23 cellular contexts compared by ENCODE assay signal in the genomic region with DNA sequence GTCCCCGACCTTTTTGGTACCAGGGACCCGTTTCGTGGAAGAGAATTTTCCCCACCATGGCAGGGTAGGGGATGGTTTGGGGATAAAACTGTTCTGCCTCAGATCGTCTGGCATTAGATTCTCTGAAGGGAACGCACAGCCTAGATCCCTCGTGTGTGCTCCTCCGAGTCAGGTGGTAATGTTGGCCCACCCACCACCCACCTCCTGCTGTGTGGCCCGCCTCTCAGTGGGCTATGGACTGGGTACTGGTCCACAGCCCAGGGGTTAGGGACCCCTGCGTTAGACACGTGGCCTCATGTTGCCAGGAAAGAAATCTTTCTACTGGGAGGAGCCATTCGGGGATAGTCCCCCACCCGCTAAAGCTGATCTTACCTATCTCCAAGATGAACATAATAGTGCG.
"Had no signal": no experiment of that assay in that cellular context is flagged by ENCODE, and none has a peak within 500 bp of the region (broad histone marks: within the 10 kb centered on the region; RNA-seq: fewer than 3 reads in every experiment).

No MANE protein-coding gene starts in this region.

- H3K27me3 Mint-ChIP-seq: activated naive CD8-positive, alpha-beta T cell treated with anti-CD3 and anti-CD28 coated beads, Interleukin-2, amount 10 ng/mL, durations not matched to agents 7 days and 5 days had no signal

- H3K27me3 ChIP-seq: breast epithelium, esophagus muscularis mucosa, right atrium auricular region, SJSA1, upper lobe of left lung had no signal

- DNase-seq: activated CD4-positive, alpha-beta T cell treated with anti-CD3 and anti-CD28 coated beads for 4 hours; activated CD4-positive, alpha-beta T cell treated with anti-CD3 and anti-CD28 coated beads, Interleukin-2, amount 50 U/mL, for 48 hours; activated CD4-positive, CD25-positive, alpha-beta regulatory T cell; activated gamma-delta T cell treated with Interleukin-2 at 50 U/mL for 16 hours; activated naive CD8-positive, alpha-beta T cell treated with anti-CD3 and anti-CD28 coated beads, Interleukin-2, amount 10 ng/mL, durations not matched to agents 7 days and 5 days; activated T-cell treated with anti-CD3 and anti-CD28 coated beads for 4 hours; amniotic stem cell; dermis blood vessel endothelial cell; effector memory CD4-positive, alpha-beta T cell; hippocampal formation; left ventricle myocardium superior; stimulated activated CD4-positive, alpha-beta T cell treated with anti-CD3 and anti-CD28 coated beads, Interleukin-4, amount 100 ng/mL, for 4 hours; stimulated activated naive CD8-positive, alpha-beta T cell treated with anti-CD3 and anti-CD28 coated beads, Interleukin-15, Interleukin-2, amounts not matched to agents 100 U/mL and 50 U/mL, for 24 hours; upper lobe of left lung had no signal

- H3K4me1 Mint-ChIP-seq: neural crest cell had no signal

- H3K27ac ChIP-seq: breast epithelium, esophagus muscularis mucosa, prostate gland, right atrium auricular region, SJSA1, upper lobe of left lung had no signal

- H3K9me3 Mint-ChIP-seq: activated naive CD8-positive, alpha-beta T cell treated with anti-CD3 and anti-CD28 coated beads, Interleukin-2, amount 10 ng/mL, durations not matched to agents 7 days and 5 days; activated T-helper 1 cell treated with anti-CD3 and anti-CD28 coated beads, Interleukin-12 subunit alpha, Interleukin-12 subunit beta, Interleukin-2, Interleukin-4 antibody, amounts not matched to agents 30 ng/mL and 10 ng/mL and 1 ng/mL, durations not matched to agents 14 hours and 24 hours and 36 hours; neural crest cell; T-helper 1 cell treated with Interleukin-12 subunit alpha and Interleukin-12 subunit beta and Interleukin-4 antibody, amounts not matched to agents 30 μg/mL and 1 μg/mL, for 36 hours had no signal

- ATAC-seq: left ventricle myocardium superior; stimulated activated naive CD8-positive, alpha-beta T cell treated with anti-CD3 and anti-CD28 coated beads, Interleukin-15, Interleukin-2, amounts not matched to agents 100 U/mL and 50 U/mL, for 24 hours had no signal

- FAIRE-seq: frontal cortex had no signal

- H3K9me3 ChIP-seq: breast epithelium, esophagus muscularis mucosa, prostate gland, right atrium auricular region, SJSA1, upper lobe of left lung had no signal

- H3K27ac Mint-ChIP-seq: activated naive CD8-positive, alpha-beta T cell treated with anti-CD3 and anti-CD28 coated beads, Interleukin-2, amount 10 ng/mL, durations not matched to agents 7 days and 5 days; activated T-helper 1 cell treated with anti-CD3 and anti-CD28 coated beads, Interleukin-12 subunit alpha, Interleukin-12 subunit beta, Interleukin-2, Interleukin-4 antibody, amounts not matched to agents 30 ng/mL and 10 ng/mL and 1 ng/mL, durations not matched to agents 14 hours and 24 hours and 36 hours; T-helper 1 cell treated with Interleukin-12 subunit alpha and Interleukin-12 subunit beta and Interleukin-4 antibody, amounts not matched to agents 30 μg/mL and 1 μg/mL, for 36 hours had no signal

- H3K4me3 ChIP-seq: breast epithelium, esophagus muscularis mucosa, prostate gland, right atrium auricular region, SJSA1, upper lobe of left lung had no signal

- H3K4me1 ChIP-seq: esophagus muscularis mucosa, SJSA1, upper lobe of left lung had no signal

- H3K4me3 Mint-ChIP-seq: activated naive CD8-positive, alpha-beta T cell treated with anti-CD3 and anti-CD28 coated beads, Interleukin-2, amount 10 ng/mL, durations not matched to agents 7 days and 5 days; activated T-helper 1 cell treated with anti-CD3 and anti-CD28 coated beads, Interleukin-12 subunit alpha, Interleukin-12 subunit beta, Interleukin-2, Interleukin-4 antibody, amounts not matched to agents 30 ng/mL and 10 ng/mL and 1 ng/mL, durations not matched to agents 14 hours and 24 hours and 36 hours; neural crest cell; T-helper 1 cell treated with Interleukin-12 subunit alpha and Interleukin-12 subunit beta and Interleukin-4 antibody, amounts not matched to agents 30 μg/mL and 1 μg/mL, for 36 hours had no signal
